8 cellular contexts compared by ENCODE assay signal in genomic region chr13:28138756-28139470, GRCh38. TPM values are rescaled to one million over a fixed set of nuclear protein-coding genes. Genes with fewer than 3 reads are reported as not detected.
A peak's percentile ranks its signal among the peaks of the same experiment; 100 is the strongest.
DNase-seq lines count a peak whose midpoint lies in the region; ATAC-seq, FAIRE-seq and TF ChIP-seq lines count a peak whose summit lies in the region.

No MANE protein-coding gene starts in this region.

- peaks cover 15% of the 10 kb centered on the region for H3K4me1 ChIP-seq in iPS-20b (ENCODE audit: insufficient read depth, low read length)
- H3K4me1 ChIP-seq in skeletal muscle tissue (ENCODE audit: control insufficient read depth in 3 of 3, insufficient read depth in 3 of 3, low read length in 3 of 3): peaks cover 5 to 21% (median 14%) of the 10 kb centered on the region in 3 donors

- H3K27ac Mint-ChIP-seq in MCF 10A (ENCODE audit: low read depth, unreplicated experiment): peak overlapping the region; percentile 99

- H3K27ac ChIP-seq in VCaP (peak overlapping the region; percentile 95), iPS-20b (ENCODE audit: low read length) (peak overlapping the region; percentile 10), skeletal muscle tissue (ENCODE audit: low read depth, low read length) (peak overlapping the region; percentile 96)

- no peaks in the 10 kb centered on the region for H3K27me3 ChIP-seq in iPS-20b (ENCODE audit: insufficient read depth, low read length)
- H3K27me3 ChIP-seq in skeletal muscle tissue (ENCODE audit: control insufficient read depth in 3 of 3, insufficient read depth in 3 of 3, low read length in 3 of 3): no peaks in the 10 kb centered on the region

- peak; percentile 66; the same call in 1 of the 2 replicates for TF ChIP-seq POLR2A in GM12891 (IDR thresholded peaks at IDR 0.05; ENCODE audit: low read depth, low read length)

- CTCF ChIA-PET in MCF 10A (lab: Yijun Ruan, JAX): interaction anchor here (0.6 to 1.4 kb wide), 2 partner anchors 70 to 121 kb away, joined by 3 read pairs; no protein-coding TSS in a partner anchor

- H3K4me3 Mint-ChIP-seq in MCF 10A (ENCODE audit: unreplicated experiment): peak overlapping the region; percentile 94

- intact Hi-C loops in MCF 10A (cut with micrococcal nuclease): no loop called here

- H3K27me3 Mint-ChIP-seq in MCF 10A (ENCODE audit: insufficient read depth, unreplicated experiment): no peaks in the 10 kb centered on the region

- POLR2A ChIA-PET in MCF 10A (lab: Yijun Ruan, JAX): interaction anchor here (0.7 to 3.1 kb wide), 14 partner anchors 9 to 579 kb away, joined by 3 to 17 read pairs (median 4); partner anchors contain the start of gene POMP

- H3K9me3 ChIP-seq in iPS-20b (ENCODE audit: insufficient read depth, low read depth, low read length): no peaks in the 10 kb centered on the region
- H3K9me3 ChIP-seq in skeletal muscle tissue (ENCODE audit: control insufficient read depth in 3 of 3, low read length in 3 of 3): no peaks in the 10 kb centered on the region

- H3K9ac ChIP-seq in iPS-20b (ENCODE audit: low read depth, low read length) (peak overlapping the region; percentile 92; the same call in 1 of the 2 replicates), skeletal muscle tissue (ENCODE audit: low read depth in 1 of 3, low read length in 3 of 3) (peak overlapping the region; percentile 89)

- ATAC-seq in HG02610 (IDR thresholded peaks at IDR 0.05; ENCODE audit: unreplicated experiment): peak; percentile 44

- no peak for TF ChIP-seq CTCF in VCaP (conservative IDR thresholded peaks at IDR 0.05)
- no peak for TF ChIP-seq CTCF in MCF 10A (IDR thresholded peaks at IDR 0.05; ENCODE audit: unreplicated experiment)
- no peak for TF ChIP-seq CTCF in D721Med (IDR thresholded peaks at IDR 0.05; ENCODE audit: insufficient read depth, missing control alignments)

- H3K36me3 Mint-ChIP-seq in MCF 10A (ENCODE audit: insufficient read depth, unreplicated experiment): no peaks in the 10 kb centered on the region

- H3K4me1 Mint-ChIP-seq in MCF 10A (ENCODE audit: insufficient read depth, unreplicated experiment): peaks cover 29% of the 10 kb centered on the region

- FAIRE-seq in GM12891 (lab: Jason Lieb, UNC) (peak; percentile 94), D721Med (lab: Jason Lieb, UNC) (no peak)

- H3K36me3 ChIP-seq in iPS-20b (ENCODE audit: insufficient read depth, low read depth, low read length) (no peaks in the 10 kb centered on the region), skeletal muscle tissue (ENCODE audit: control insufficient read depth in 3 of 3, insufficient read depth in 3 of 3, low read length in 3 of 3) (no peaks in the 10 kb centered on the region)

- DNase-seq in GM12891 (ENCODE audit: insufficient read length, low spot score) (peak; percentile 58), NCI-H146 treated with DMSO at 0.1 percent for 48 hours (lab: John Stamatoyannopoulos, UW; ENCODE audit: unreplicated experiment) (peak; percentile 45), MCF 10A (ENCODE audit: unreplicated experiment) (peak; percentile 81), D721Med (ENCODE audit: insufficient read length, low spot score) (no peak)

- no TSS peak for BruUV-seq in MCF 10A (replicated peaks; lab: Mats Ljungman, UMichigan)

- H3K9me3 Mint-ChIP-seq in MCF 10A (ENCODE audit: unreplicated experiment): no peaks in the 10 kb centered on the region

- H3K4me3 ChIP-seq in iPS-20b (ENCODE audit: low read length) (peak overlapping the region; percentile 82), skeletal muscle tissue (ENCODE audit: low read length in 3 of 3) (peak overlapping the region; percentile 80 to 89 (median 83))

TF ChIP-seq in GM12891, 5 proteins besides CTCF, POLR2A, EP300 and RAD21:
- peak; percentile 82 for TF ChIP-seq POLR2AphosphoS5 (IDR thresholded peaks at IDR 0.05; ENCODE audit: low read depth, low read length)
- no peak for TF ChIP-seq PAX5 (IDR thresholded peaks at IDR 0.05; ENCODE audit: insufficient read depth, low read length, severe bottlenecking)
- TF ChIP-seq SPI1 (IDR thresholded peaks at IDR 0.05; ENCODE audit: low read depth, low read length): no peak
- TF ChIP-seq TAF1 (IDR thresholded peaks at IDR 0.05; ENCODE audit: low read depth, low read length): 0 out of 2 replicates have a peak, but pooled peaks have one; percentile 32
- TF ChIP-seq POU2F2 (IDR thresholded peaks at IDR 0.05; ENCODE audit: low read depth, low read length): peak; percentile 47; the same call in 1 of the 2 replicates
TF ChIP-seq in GM12891: peak in this region for 3.

RNA-seq across cellular contexts. Expression of gene PAN3, which starts 0.6 kb away (rescaled TPM):
- 9.5 TPM for polyA plus RNA-seq in GM12891 (2012; ENCODE audit: low read depth, missing spikeins)
- 32.9 and 33.0 TPM in 2 replicates for total RNA-seq in MCF 10A (2022)
- 33.9 TPM for total RNA-seq in skeletal muscle tissue

RNA-seq across cellular contexts. Expression of gene FLT3, which starts 38.5 kb away (rescaled TPM):
- polyA plus RNA-seq in GM12891 (2012; ENCODE audit: low read depth, missing spikeins): 0.15 TPM
- not detected in 2 replicates for total RNA-seq in MCF 10A (2022)
- 0.52 TPM for total RNA-seq in skeletal muscle tissue

Comparison
In these comparisons a context has a peak if more than half of its experiments do, and no peak if none do; other contexts are left out.
1. H3K27ac ChIP-seq: peak in every context shown above with its lines; median percentile 96 in skeletal muscle tissue; 95 in VCaP; 10 in iPS-20b.